14 cellular contexts compared by ENCODE assay signal in genomic region chr10:31262672-31263071, GRCh38. TPM values are rescaled to one million over a fixed set of nuclear protein-coding genes. Genes with fewer than 3 reads are reported as not detected.
DNase-seq lines count a peak whose midpoint lies in the region; ATAC-seq and TF ChIP-seq lines count a peak whose summit lies in the region.
"Had no signal": no experiment of that assay in that cellular context is flagged by ENCODE, and none has a peak within 500 bp of the region (broad histone marks: within the 10 kb centered on the region; RNA-seq: fewer than 3 reads in every experiment).

No MANE protein-coding gene starts in this region.

- DNase-seq in AG09309 (ENCODE audit: low read depth), result peak; percentile 55
- DNase-seq in fibroblast of villous mesenchyme (ENCODE audit: low read depth), result peak; percentile 64
- DNase-seq in sciatic nerve (ENCODE audit: low spot score), result no peak
- no peak for DNase-seq in RKO (ENCODE audit: low spot score)
- no peak for DNase-seq in SHP77 (lab: John Stamatoyannopoulos, UW)
- no peak for DNase-seq in SIG-M5 (lab: John Stamatoyannopoulos, UW)
- DNase-seq: activated T-cell treated with anti-CD3 and anti-CD28 coated beads, Interleukin-2, amount 50 U/mL, for 1 hour; effector memory CD8-positive, alpha-beta T cell; hippocampal formation; nucleus accumbens; stimulated activated CD4-positive, alpha-beta T cell treated with anti-CD3 and anti-CD28 coated beads, Interleukin-1b, Interleukin-23, amount 100 ng/mL, for 48 hours had no signal

- H3K4me3 ChIP-seq in AG09309 (ENCODE audit: control insufficient read depth, low read depth, low read length) (no peak overlapping the region), WI38 (ENCODE audit: low read depth, low read length) (peak overlapping the region; percentile 14), fibroblast of villous mesenchyme (ENCODE audit: low read depth, low read length) (no peak overlapping the region)
- H3K4me3 ChIP-seq: lung had no signal

- intact Hi-C loops in sciatic nerve (cut with DNase I), result no loop called here

- ATAC-seq in sciatic nerve (peak; percentile 91), HG03280 (IDR thresholded peaks at IDR 0.05; ENCODE audit: unreplicated experiment) (no peak)
- ATAC-seq: effector memory CD8-positive, alpha-beta T cell had no signal

- TF ChIP-seq CTCF in AG09309 (IDR thresholded peaks at IDR 0.05; ENCODE audit: control insufficient read depth, insufficient read depth, low read depth, low read length, missing control alignments) (no peak), WI38 (IDR thresholded peaks at IDR 0.05; ENCODE audit: low read depth, low read length) (no peak), fibroblast of villous mesenchyme (IDR thresholded peaks at IDR 0.05; ENCODE audit: insufficient read depth, low read depth, low read length) (no peak)

RNA-seq across cellular contexts. Expression of gene ZEB1, which starts 56.3 kb away (rescaled TPM):
- 73.4 and 89.8 TPM in 2 replicates for total RNA-seq in fibroblast of villous mesenchyme
- total RNA-seq in sciatic nerve, result 187 TPM

Comparison
In these comparisons a context has a peak if more than half of its experiments do, and no peak if none do; other contexts are left out.
1. DNase-seq: peak in AG09309 (single experiment) and fibroblast of villous mesenchyme (single experiment); none in sciatic nerve (single experiment), RKO (single experiment), SHP77 (0 of 2) and SIG-M5 (single experiment).